Comparison of ENCODE assay signal across 8 cellular contexts in genomic region chr1:145927073-145927886, GRCh38.
DNase-seq lines count a peak whose midpoint lies in the region; ATAC-seq and FAIRE-seq lines count a peak whose summit lies in the region.

TSS of gene RBM8A (minus strand) at chr1:145927484. CDS start at chr1:145927426, 58 bp downstream.

- ATAC-seq in GM19025 (IDR thresholded peaks at IDR 0.05; ENCODE audit: low read depth, unreplicated experiment) (peak; percentile 97), HG03342 (IDR thresholded peaks at IDR 0.05; ENCODE audit: unreplicated experiment) (peak; percentile 93)

- DNase-seq in AML-193 (lab: John Stamatoyannopoulos, UW) = peak; percentile 99
- peak; percentile 100 for DNase-seq in NCI-H345 treated with DMSO at 0.1 percent for 48 hours (lab: John Stamatoyannopoulos, UW; ENCODE audit: unreplicated experiment)
- DNase-seq in activated CD4-positive, CD25-positive, alpha-beta regulatory T cell (lab: John Stamatoyannopoulos, UW) = peak; percentile 77 to 85 (median 84)
- peak; percentile 99 for DNase-seq in cerebellar cortex (ENCODE audit: low spot score)
- DNase-seq in stimulated activated CD4-positive, alpha-beta T cell treated with anti-CD3 and anti-CD28 coated beads, Interleukin-12 subunit alpha, Interleukin-12 subunit beta, amount 100 ng/mL, for 4 hours = peak; percentile 80

- FAIRE-seq in islet of Langerhans (lab: Jason Lieb, UNC) = peak; percentile 97

Comparison
In these comparisons a context has a peak if more than half of its experiments do, and no peak if none do; other contexts are left out.
1. Peak in every context shown above with its lines: DNase-seq and ATAC-seq.